ENCODE assay signal across 2 cellular contexts in genomic region chr11:47245586-47246357, GRCh38.
TF ChIP-seq lines count a peak whose summit lies in the region.

No MANE protein-coding gene starts in this region.

TF ChIP-seq in SK-N-SH, 30 proteins besides CTCF, POLR2A, EP300 and RAD21 (continued from another document):
- TF ChIP-seq TEAD4 (IDR thresholded peaks at IDR 0.05; ENCODE audit: borderline replicate concordance, insufficient read depth) (no peak), USF2 (IDR thresholded peaks at IDR 0.05; ENCODE audit: borderline replicate concordance, low read depth, low read length) (no peak), SMC3 (IDR thresholded peaks at IDR 0.05; ENCODE audit: low read depth, low read length) (no peak), ZBTB33 (IDR thresholded peaks at IDR 0.05; ENCODE audit: borderline replicate concordance, low read depth) (no peak), TAF1 (IDR thresholded peaks at IDR 0.05; ENCODE audit: borderline replicate concordance, low read depth, low read length) (no peak), MAX (IDR thresholded peaks at IDR 0.05; ENCODE audit: low read depth) (no peak), GATA2 (CRISPR knock-in tag; IDR thresholded peaks at IDR 0.05) (no peak), RXRA (IDR thresholded peaks at IDR 0.05; ENCODE audit: borderline replicate concordance, low read depth) (no peak)

TF ChIP-seq in SK-N-SH treated with all-trans-retinoic acid at 6 μM for 48 hours, 23 proteins besides CTCF, POLR2A, EP300 and RAD21 (continued from another document):
- TF ChIP-seq PATZ1 (CRISPR knock-in tag; IDR thresholded peaks at IDR 0.05; ENCODE audit: borderline replicate concordance) (no peak), CSDC2 (CRISPR knock-in tag; IDR thresholded peaks at IDR 0.05) (no peak), GLIS3 (CRISPR knock-in tag; IDR thresholded peaks at IDR 0.05) (no peak), CREB5 (CRISPR knock-in tag; IDR thresholded peaks at IDR 0.05; ENCODE audit: low read depth) (no peak), TCF4 (CRISPR knock-in tag; IDR thresholded peaks at IDR 0.05; ENCODE audit: borderline replicate concordance) (no peak), TSHZ2 (CRISPR knock-in tag; IDR thresholded peaks at IDR 0.05) (no peak), ZC3H10 (CRISPR knock-in tag; IDR thresholded peaks at IDR 0.05) (no peak), ZFP3 (CRISPR knock-in tag; IDR thresholded peaks at IDR 0.05) (no peak), RARB (CRISPR knock-in tag; IDR thresholded peaks at IDR 0.05) (no peak), ISL1 (CRISPR knock-in tag; IDR thresholded peaks at IDR 0.05) (no peak), BACH2 (CRISPR knock-in tag; IDR thresholded peaks at IDR 0.05; ENCODE audit: borderline replicate concordance) (no peak), OSR1 (CRISPR knock-in tag; IDR thresholded peaks at IDR 0.05) (no peak), PPARA (CRISPR knock-in tag; IDR thresholded peaks at IDR 0.05; ENCODE audit: borderline replicate concordance) (no peak), ZNF8 (CRISPR knock-in tag; IDR thresholded peaks at IDR 0.05) (no peak), ZFP30 (CRISPR knock-in tag; IDR thresholded peaks at IDR 0.05) (no peak), CSRNP3 (CRISPR knock-in tag; IDR thresholded peaks at IDR 0.05) (no peak), ZNF70 (CRISPR knock-in tag; IDR thresholded peaks at IDR 0.05) (no peak), ESRRG (CRISPR knock-in tag; IDR thresholded peaks at IDR 0.05) (no peak)
TF ChIP-seq in SK-N-SH treated with all-trans-retinoic acid at 6 μM for 48 hours: peak in this region for 0.
